Comparison of ENCODE assay signal across 1 cellular context in the genomic region with DNA sequence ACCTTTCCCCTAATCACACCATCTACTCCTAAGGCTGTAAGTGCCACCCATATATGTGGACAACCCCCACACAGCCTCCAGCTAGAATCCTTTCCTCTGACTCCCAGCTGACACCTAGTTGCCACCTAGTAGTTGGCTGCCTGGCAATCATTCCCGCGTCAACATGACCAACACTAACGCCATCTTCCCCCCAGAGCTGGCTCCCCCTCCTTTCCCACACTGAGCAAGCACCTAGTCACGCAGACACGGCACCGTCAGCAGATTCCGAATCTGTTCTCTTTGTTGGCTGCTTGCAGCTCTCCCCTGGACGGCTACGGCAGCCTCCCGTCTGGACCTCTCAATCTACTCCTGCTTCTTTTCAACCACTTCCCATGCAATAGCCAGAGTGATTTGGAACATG.
TF ChIP-seq lines count a peak whose summit lies in the region.

No MANE protein-coding gene starts in this region.

TF ChIP-seq in GM23338, 12 proteins besides CTCF, POLR2A, EP300 and RAD21:
- TF ChIP-seq ZNF114 (CRISPR knock-in tag; IDR thresholded peaks at IDR 0.05) = no peak
- TF ChIP-seq NANOG (IDR thresholded peaks at IDR 0.05; ENCODE audit: borderline replicate concordance) = no peak
- no peak for TF ChIP-seq ETS1 (IDR thresholded peaks at IDR 0.05)
- no peak for TF ChIP-seq CREB1 (CRISPR knock-in tag; IDR thresholded peaks at IDR 0.05; ENCODE audit: low read depth)
